Comparison of ENCODE assay signal across 11 cellular contexts in genomic region chr3:52529376-52530333, GRCh38. TPM values are rescaled to one million over a fixed set of nuclear protein-coding genes. Genes with fewer than 3 reads are reported as not detected.
DNase-seq lines count a peak whose midpoint lies in the region; ATAC-seq, FAIRE-seq and TF ChIP-seq lines count a peak whose summit lies in the region.
"Had no signal": no experiment of that assay in that cellular context is flagged by ENCODE, and none has a peak within 500 bp of the region (broad histone marks: within the 10 kb centered on the region; RNA-seq: fewer than 3 reads in every experiment).

No MANE protein-coding gene starts in this region.

- WGBS in right cardiac atrium, result 44% methylated on average over 12 of the region's 12 CpGs

- no peaks in the 10 kb centered on the region for H3K9me3 ChIP-seq in right cardiac atrium (ENCODE audit: control insufficient read depth, low read length)

- intact Hi-C loops in right cardiac atrium (cut with DNase I), result loop anchor here in 1 of 4 donors (5.0 kb wide), 1 partner anchor 47 kb away; no protein-coding TSS in a partner anchor

- no peak for FAIRE-seq in GM12892 (lab: Jason Lieb, UNC)

- peak overlapping the region; percentile 98 for H3K27ac ChIP-seq in right cardiac atrium (ENCODE audit: low read length)

- H3K4me3 ChIP-seq in right cardiac atrium (ENCODE audit: low read length), result no peak overlapping the region
- no peak overlapping the region for H3K4me3 ChIP-seq in skeletal muscle cell (ENCODE audit: low read depth, low read length)

- peak; percentile 85 for DNase-seq in NCI-H82 (lab: John Stamatoyannopoulos, UW)
- peak; percentile 45 for DNase-seq in cerebellar cortex (ENCODE audit: low spot score)
- DNase-seq in right cardiac atrium, result peak; percentile 77 to 83 (median 79)
- peak; percentile 13 for DNase-seq in skeletal muscle cell (ENCODE audit: low read depth)
- DNase-seq in activated gamma-delta T cell treated with Interleukin-2 at 50 U/mL for 16 hours, result no peak
- no peak for DNase-seq in NCI-H187 (lab: John Stamatoyannopoulos, UW)
- no peak for DNase-seq in GM12892 (ENCODE audit: insufficient read length)
- DNase-seq: hippocampal formation, NCI-H2107, RPMI8226 had no signal

- H3K4me1 ChIP-seq in right cardiac atrium (ENCODE audit: control insufficient read depth, insufficient read depth, low read length), result peaks cover 40% of the 10 kb centered on the region

- no peak for TF ChIP-seq POLR2A in GM12892 (IDR thresholded peaks at IDR 0.05; ENCODE audit: low read depth, low read length)

- peak; percentile 25 to 43 for ATAC-seq in right cardiac atrium
- ATAC-seq in GM18868 (IDR thresholded peaks at IDR 0.05; ENCODE audit: unreplicated experiment), result no peak

- H3K27me3 ChIP-seq in right cardiac atrium (ENCODE audit: control insufficient read depth, insufficient read depth), result no peaks in the 10 kb centered on the region

RNA-seq across cellular contexts. Expression of gene NT5DC2, which starts 4.0 kb away (rescaled TPM):
- 100 to 1,000 TPM; 123 to 223 (median 154) TPM for total RNA-seq in right cardiac atrium
- polyA plus RNA-seq in right cardiac atrium, result 322 TPM
- 54.2 TPM for polyA plus RNA-seq in GM12892 (2012; ENCODE audit: missing spikeins)

RNA-seq across cellular contexts. Expression of gene UQCC5, which starts 6.8 kb away (rescaled TPM):
- total RNA-seq in right cardiac atrium, result 10 to 100 TPM; 52.4 to 64.2 (median 62.4) TPM
- 97.3 TPM for polyA plus RNA-seq in right cardiac atrium
- polyA plus RNA-seq in GM12892 (2012; ENCODE audit: missing spikeins), result 10.9 TPM

RNA-seq across cellular contexts. Expression of gene STAB1, which starts 34.5 kb away (rescaled TPM):
- 100 to 1,000 TPM in 2 of 4 donors, 10 to 100 TPM in 2; 91.9 to 159 (median 101) TPM for total RNA-seq in right cardiac atrium
- 69.5 TPM for polyA plus RNA-seq in right cardiac atrium
- polyA plus RNA-seq in GM12892 (2012; ENCODE audit: missing spikeins), result not detected

Comparison
In these comparisons a context has a peak if more than half of its experiments do, and no peak if none do; other contexts are left out.
1. DNase-seq: peak in NCI-H82 (single experiment), cerebellar cortex (single experiment), right cardiac atrium (3 of 3) and skeletal muscle cell (single experiment); none in activated gamma-delta T cell treated with Interleukin-2 at 50 U/mL for 16 hours (single experiment), NCI-H187 (0 of 2) and GM12892 (single experiment).